In genomic region chr6:72864236-72864635, GRCh38 we compare ENCODE assay signal across 14 cellular contexts.
DNase-seq lines count a peak whose midpoint lies in the region; ATAC-seq and TF ChIP-seq lines count a peak whose summit lies in the region.
"Had no signal": no experiment of that assay in that cellular context is flagged by ENCODE, and none has a peak within 500 bp of the region (broad histone marks: within the 10 kb centered on the region; RNA-seq: fewer than 3 reads in every experiment).

No MANE protein-coding gene starts in this region.

- ATAC-seq in gastrocnemius medialis (no peak), HG03354 (IDR thresholded peaks at IDR 0.05; ENCODE audit: poor library complexity, severe bottlenecking, unreplicated experiment) (no peak)
- ATAC-seq: GM12878, HCT116 had no signal

- no peaks in the 10 kb centered on the region for H3K36me3 ChIP-seq in gastrocnemius medialis

- TF ChIP-seq CTCF in gastrocnemius medialis (IDR thresholded peaks at IDR 0.05 in 4 of 5, conservative IDR thresholded peaks at IDR 0.05 in 1 of 5), result no peak

- in situ Hi-C loops in gastrocnemius medialis (cut with MboI; ENCODE audit: low sequenced_read_pairs in 4 of 4), result loop anchor here in 1 of 4 donors (10.0 kb wide), 2 partner anchors 81 to 119 kb away; no protein-coding TSS in a partner anchor

- H3K27me3 ChIP-seq in gastrocnemius medialis, result no peaks in the 10 kb centered on the region
- H3K27me3 ChIP-seq: BLaER1 had no signal

- no peak for TF ChIP-seq POLR2A in gastrocnemius medialis (IDR thresholded peaks at IDR 0.05)

- intact Hi-C loops in gastrocnemius medialis (cut with DNase I; ENCODE audit: low total_unique reads), result loop anchor here (2.0 to 10.0 kb wide), 4 partner anchors 87 to 301 kb away; partner anchors contain the start of gene KCNQ5

- H3K4me1 ChIP-seq in gastrocnemius medialis, result peaks cover 48 to 61% of the 10 kb centered on the region in 2 donors
- H3K4me1 ChIP-seq: Caco-2 had no signal

- DNase-seq in DMS53 (lab: John Stamatoyannopoulos, UW) (peak; percentile 20), DMS53 treated with DMSO at 0.1 percent for 48 hours (lab: John Stamatoyannopoulos, UW; ENCODE audit: unreplicated experiment) (no peak), epithelial cell of prostate (ENCODE audit: low read depth, low spot score) (no peak), gastrocnemius medialis (no peak), NCI-H510A treated with DMSO at 0.1 percent for 48 hours (lab: John Stamatoyannopoulos, UW) (no peak), mucosa of gallbladder (ENCODE audit: low spot score) (no peak)
- DNase-seq: Caco-2; CD8-positive, alpha-beta memory T cell had no signal

- peak overlapping the region; percentile 83 for H3K27ac ChIP-seq in epithelial cell of prostate
- peak overlapping the region; percentile 80 to 87 (median 83) for H3K27ac ChIP-seq in gastrocnemius medialis
- H3K27ac ChIP-seq: 22Rv1, BLaER1 had no signal

- no peak overlapping the region for H3K4me3 ChIP-seq in gastrocnemius medialis
- H3K4me3 ChIP-seq: BLaER1, GM12878, GM23248 had no signal

- H3K9me3 ChIP-seq in gastrocnemius medialis, result no peaks in the 10 kb centered on the region
- H3K9me3 ChIP-seq: BLaER1, Caco-2 had no signal
